23 cellular contexts compared by ENCODE assay signal in the genomic region with DNA sequence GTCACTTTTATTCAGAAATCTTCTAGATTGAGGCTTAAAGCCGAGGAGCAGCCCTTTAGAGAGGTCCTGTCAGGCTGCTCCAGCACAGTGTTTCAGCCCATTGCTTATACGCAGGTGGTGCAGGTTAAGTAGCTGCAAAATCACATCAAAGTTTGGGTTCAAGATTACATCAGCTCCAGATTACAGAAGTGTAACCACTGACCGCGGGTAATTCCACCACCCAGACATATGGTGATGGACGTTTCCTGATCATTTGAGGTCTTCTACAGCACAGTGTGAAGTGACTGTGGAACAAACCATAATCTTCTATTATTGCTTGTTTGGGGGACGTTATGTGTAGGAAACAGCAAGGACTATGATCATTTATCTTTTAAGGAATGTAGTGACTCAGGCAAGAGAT. TPM values are rescaled to one million over a fixed set of nuclear protein-coding genes. Genes with fewer than 3 reads are reported as not detected.
A peak's percentile ranks its signal among the peaks of the same experiment; 100 is the strongest.
DNase-seq lines count a peak whose midpoint lies in the region; ATAC-seq and TF ChIP-seq lines count a peak whose summit lies in the region.
"Had no signal": no experiment of that assay in that cellular context is flagged by ENCODE, and none has a peak within 500 bp of the region (broad histone marks: within the 10 kb centered on the region; RNA-seq: fewer than 3 reads in every experiment).

No MANE protein-coding gene starts in this region.

- TF ChIP-seq POLR2A in sigmoid colon (IDR thresholded peaks at IDR 0.05) = no peak

- no peak overlapping the region for H3K4me2 ChIP-seq in mammary epithelial cell (ENCODE audit: insufficient read depth, low read depth, low read length)

- H3K27ac ChIP-seq in cingulate gyrus (ENCODE audit: low read depth, low read length) (peak overlapping the region; percentile 39), sigmoid colon (no peak overlapping the region), mammary epithelial cell (ENCODE audit: insufficient read depth, low read depth, low read length) (no peak overlapping the region)
- H3K27ac ChIP-seq: prostate gland, testis had no signal

- no peak for TF ChIP-seq EP300 in sigmoid colon (IDR thresholded peaks at IDR 0.05)

- no peaks in the 10 kb centered on the region for H4K20me1 ChIP-seq in mammary epithelial cell (ENCODE audit: insufficient read depth, low read length)

- H2AFZ ChIP-seq in mammary epithelial cell (ENCODE audit: low read depth, low read length) = no peak overlapping the region

- no peak overlapping the region for H3K4me3 ChIP-seq in Jurkat, Clone E6-1 (ENCODE audit: low read length)
- H3K4me3 ChIP-seq in sigmoid colon = no peak overlapping the region
- no peak overlapping the region for H3K4me3 ChIP-seq in mammary epithelial cell (replicated peaks in 1 of 3; ENCODE audit: insufficient read depth in 1 of 3, low read depth in 2 of 3, low read length in 3 of 3)
- H3K4me3 ChIP-seq: GM23338, prostate gland, testis had no signal

- dilution Hi-C loops in mammary epithelial cell (cut with HindIII; ENCODE audit: low sequenced_read_pairs) = no loop called here

- H3K27me3 ChIP-seq in sigmoid colon = no peaks in the 10 kb centered on the region
- peaks cover 2% of the 10 kb centered on the region for H3K27me3 ChIP-seq in mammary epithelial cell (ENCODE audit: insufficient read depth, low read length)
- H3K27me3 ChIP-seq: testis had no signal

- H3K36me3 ChIP-seq in sigmoid colon (no peaks in the 10 kb centered on the region), mammary epithelial cell (ENCODE audit: insufficient read depth, low read length) (no peaks in the 10 kb centered on the region)
- H3K36me3 ChIP-seq: prostate gland had no signal

- H3K9ac ChIP-seq in mammary epithelial cell (ENCODE audit: insufficient read depth, low read length) = no peak overlapping the region

- ATAC-seq in GM18499 (IDR thresholded peaks at IDR 0.05; ENCODE audit: insufficient read depth, unreplicated experiment) = peak; percentile 57
- ATAC-seq in GM21360 (IDR thresholded peaks at IDR 0.05; ENCODE audit: unreplicated experiment) = peak; percentile 54
- no peak for ATAC-seq in HG02870 (IDR thresholded peaks at IDR 0.05; ENCODE audit: unreplicated experiment)
- no peak for ATAC-seq in Right ventricle myocardium inferior
- ATAC-seq: GM23338; natural killer cell treated with Interleukin-12 subunit alpha and Interleukin-12 subunit beta and Interleukin-15 and Interleukin-18, amount 100 ng/mL, for 72 hours; T-cell had no signal

- 61 to 83% methylated on average over 6 of the region's 6 CpGs for WGBS in sigmoid colon, 2 donors
- 83% methylated on average over 6 of the region's 6 CpGs for WGBS in mammary epithelial cell (ENCODE audit: low coverage, missing lambda C conversion rate)

- in situ Hi-C loops in mammary epithelial cell (cut with MboI; ENCODE audit: low sequenced_read_pairs in 2 of 2) = no loop called here

- CTCF ChIA-PET in mammary epithelial cell (lab: Charles Lee; ENCODE audit: low non-redundant PET) = no interaction called here

- peak; percentile 43 for DNase-seq in Jurkat, Clone E6-1 (ENCODE audit: low read depth, low spot score)
- DNase-seq in sigmoid colon (no peak), mammary epithelial cell (no peak), Right ventricle myocardium inferior (ENCODE audit: missing footprints) (no peak)
- DNase-seq: activated CD4-positive, alpha-beta T cell treated with anti-CD3 and anti-CD28 coated beads, Interleukin-2, amount 50 U/mL, for 4 hours; activated T-cell treated with anti-CD3 and anti-CD28 coated beads, Interleukin-2, amount 50 U/mL, for 48 hours; cortex of kidney; hypothalamus; kidney; mesendoderm; NCI-H1436 treated with DMSO at 0.1 percent for 48 hours; NK-92 treated with Interleukin-12 subunit alpha and Interleukin-12 subunit beta, amount 100 ng/mL, for 24 hours; stimulated activated CD8-positive, alpha-beta memory T cell treated with anti-CD3 and anti-CD28 coated beads, Interleukin-4, amount 100 ng/mL, for 48 hours; T-cell; testis had no signal

- H3K9me3 ChIP-seq in sigmoid colon (no peaks in the 10 kb centered on the region), mammary epithelial cell (replicated peaks; ENCODE audit: insufficient read depth, low read length) (no peaks in the 10 kb centered on the region)
- H3K9me3 ChIP-seq: prostate gland, testis had no signal

- TF ChIP-seq CTCF in sigmoid colon (IDR thresholded peaks at IDR 0.05) (no peak), mammary epithelial cell (conservative IDR thresholded peaks at IDR 0.05 in 1 of 2, IDR thresholded peaks at IDR 0.05 in 1 of 2; ENCODE audit: extremely low read depth in 1 of 2, insufficient read depth in 1 of 2, low read depth in 1 of 2, low read length in 2 of 2) (no peak)

- H3K79me2 ChIP-seq in mammary epithelial cell (ENCODE audit: insufficient read depth, low read length) = no peaks in the 10 kb centered on the region

- BruUV-seq in mammary epithelial cell (replicated peaks; lab: Mats Ljungman, UMichigan) = no TSS peak

- H3K4me1 ChIP-seq in sigmoid colon = peaks cover 0 to 13% (median 5%) of the 10 kb centered on the region in 4 donors
- no peaks in the 10 kb centered on the region for H3K4me1 ChIP-seq in mammary epithelial cell (ENCODE audit: insufficient read depth, low read length)
- H3K4me1 ChIP-seq: prostate gland had no signal

- intact Hi-C loops in sigmoid colon (cut with DNase I) (no loop called here), mammary epithelial cell (cut with micrococcal nuclease) (no loop called here), Right ventricle myocardium inferior (cut with DNase I) (no loop called here)

RNA-seq across cellular contexts. Expression of gene C1orf115, which starts 11.8 kb away (rescaled TPM):
- polyA plus RNA-seq in Jurkat, Clone E6-1 (2012; ENCODE audit: insufficient read depth, insufficient read length) = not detected
- total RNA-seq in sigmoid colon (1 to 10 TPM; 3.9 to 8.9 (median 7.4) TPM), mammary epithelial cell (1 to 10 TPM in 1 of 2 donors, under 1 TPM in 1; 0.83 to 1.3 TPM), Right ventricle myocardium inferior (22.4 TPM)
- polyA plus RNA-seq in sigmoid colon (100 to 1,000 TPM in 2 of 3 donors, 10 to 100 TPM in 1; 33.7 to 197 (median 114) TPM), mammary epithelial cell (1.1 TPM)
- polyA minus RNA-seq in mammary epithelial cell = 1.5 TPM

RNA-seq across cellular contexts. Expression of gene MTARC2, which starts 46.1 kb away (rescaled TPM):
- polyA plus RNA-seq in Jurkat, Clone E6-1 (2012; ENCODE audit: insufficient read depth, insufficient read length) = not detected
- total RNA-seq in sigmoid colon = 10 to 100 TPM; 11.4 to 22.7 (median 18.8) TPM
- polyA plus RNA-seq in sigmoid colon = 10 to 100 TPM in 1 of 3 donors, 1 to 10 TPM in 2; 4.8 to 11.9 (median 6.0) TPM
- total RNA-seq in mammary epithelial cell = 1 to 10 TPM; 3.7 to 4.8 TPM
- 2.1 TPM for polyA plus RNA-seq in mammary epithelial cell
- polyA minus RNA-seq in mammary epithelial cell = 4.4 TPM
- 27.4 TPM for total RNA-seq in Right ventricle myocardium inferior
- total RNA-seq: activated naive CD4-positive, alpha-beta T cell treated with anti-CD3 and anti-CD28 coated beads, Interleukin-2, amount 50 U/mL, for 72 hours; natural killer cell treated with Interleukin-12 subunit alpha and Interleukin-12 subunit beta and Interleukin-15 and Interleukin-18, amount 100 ng/mL, for 72 hours had no signal

Comparison
In these comparisons a context has a peak if more than half of its experiments do, and no peak if none do; other contexts are left out.
1. ATAC-seq: peak in GM18499 (single experiment) and GM21360 (single experiment); none in HG02870 (single experiment) and Right ventricle myocardium inferior (single experiment).